8 cellular contexts compared by ENCODE assay signal in the genomic region with DNA sequence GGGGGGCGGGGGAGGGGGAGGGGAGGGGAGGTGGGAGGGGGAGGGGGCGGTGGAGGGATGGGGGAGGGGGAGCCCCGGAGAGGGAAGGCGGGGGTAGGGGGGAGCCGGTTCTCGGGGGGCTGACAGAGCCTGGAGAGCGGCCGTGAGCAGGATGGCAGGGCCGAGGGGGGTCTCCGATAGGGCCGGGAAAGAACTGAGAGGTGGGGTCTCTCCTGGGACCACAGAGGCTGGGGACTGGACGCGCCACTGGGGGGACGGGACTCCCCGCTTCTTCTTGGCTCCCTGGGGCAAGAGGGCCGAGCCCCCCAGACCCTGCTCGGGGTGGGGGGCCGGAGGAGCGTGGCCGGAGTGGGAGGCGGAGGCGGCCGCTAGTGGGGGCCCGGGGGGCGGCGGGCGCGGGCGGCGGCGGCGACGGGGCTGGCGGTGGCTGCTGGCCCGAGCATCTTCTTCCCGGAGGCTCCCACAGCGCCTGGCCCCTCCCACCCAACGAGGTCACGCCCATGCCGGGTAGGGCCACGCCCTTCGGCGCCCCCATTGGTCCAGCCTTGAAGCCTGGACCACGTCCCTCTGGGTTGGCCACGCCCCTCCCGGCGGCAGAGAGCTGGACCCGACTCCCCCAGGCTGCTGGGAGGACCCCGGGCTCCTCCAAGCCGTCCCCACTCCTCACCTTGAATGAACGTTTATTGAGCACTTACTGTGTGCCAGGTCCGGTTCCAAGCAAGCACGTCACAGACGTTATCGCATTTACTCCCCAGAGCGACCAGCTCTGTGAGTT. TPM values are rescaled to one million over a fixed set of nuclear protein-coding genes. Genes with fewer than 3 reads are reported as not detected.
DNase-seq lines count a peak whose midpoint lies in the region; ATAC-seq and FAIRE-seq lines count a peak whose summit lies in the region.

Gene NOVA2 (minus strand): TSS at position 302 of the 775 bp plus-strand sequence. CDS start 514 bp downstream, outside the sequence.

- no peak for FAIRE-seq in GM19239 (lab: Jason Lieb, UNC)

- H3K4me3 ChIP-seq in right cardiac atrium (ENCODE audit: low read length) (peak within 1 kb of the TSS; percentile 75), rectal smooth muscle tissue (ENCODE audit: low read length) (peak within 1 kb of the TSS; percentile 27)

- H3K36me3 ChIP-seq in rectal smooth muscle tissue (ENCODE audit: control insufficient read depth, insufficient read depth, low read length) = no peaks in the 10 kb centered on the region

- no peaks in the 10 kb centered on the region for H3K27me3 ChIP-seq in right cardiac atrium (ENCODE audit: control insufficient read depth, insufficient read depth)
- H3K27me3 ChIP-seq in rectal smooth muscle tissue (ENCODE audit: control insufficient read depth, insufficient read depth, low read length) = peaks cover 40% of the 10 kb centered on the region

- intact Hi-C loops in right cardiac atrium (cut with DNase I) = no loop called here

- no peaks in the 10 kb centered on the region for H3K4me1 ChIP-seq in right cardiac atrium (ENCODE audit: control insufficient read depth, insufficient read depth, low read length)
- no peaks in the 10 kb centered on the region for H3K4me1 ChIP-seq in rectal smooth muscle tissue (ENCODE audit: control insufficient read depth, insufficient read depth, low read length)

- H3K27ac ChIP-seq in right cardiac atrium (ENCODE audit: low read length) (peak within 1 kb of the TSS; percentile 78), rectal smooth muscle tissue (ENCODE audit: low read depth, low read length) (no peak within 1 kb of the TSS)

- H3K9me3 ChIP-seq in right cardiac atrium (ENCODE audit: control insufficient read depth, low read length) = no peaks in the 10 kb centered on the region

- DNase-seq in A172 (ENCODE audit: low spot score) (peak; percentile 62), GM19239 (ENCODE audit: insufficient read length, low spot score) (peak; percentile 82), NCI-H774 (lab: John Stamatoyannopoulos, UW) (peak; percentile 31), anterior cingulate cortex (lab: John Stamatoyannopoulos, UW) (peak in 56 of 58 donors; percentile 39 to 97 (median 84)), right cardiac atrium (peak; percentile 84 to 92 (median 91)), HuH-7.5 (ENCODE audit: low spot score) (no peak)

- ATAC-seq in right cardiac atrium (peak; percentile 85 to 88), GM19023 (IDR thresholded peaks at IDR 0.05; ENCODE audit: unreplicated experiment) (no peak)

- H3K9ac ChIP-seq in rectal smooth muscle tissue (ENCODE audit: low read length) = no peak within 1 kb of the TSS

- 4% methylated on average over 54 of the region's 56 CpGs for WGBS in right cardiac atrium

RNA-seq across cellular contexts. Expression of gene NOVA2, which starts in this region (rescaled TPM):
- 0.17 and 0.53 TPM in 2 replicates for total RNA-seq in A172 (2014; rRNA removed; shearing (Covaris generic))
- total RNA-seq in right cardiac atrium = 1 to 10 TPM; 3.8 to 5.4 (median 3.9) TPM
- polyA plus RNA-seq in right cardiac atrium = 3.3 TPM

Comparison
In these comparisons a context has a peak if more than half of its experiments do, and no peak if none do; other contexts are left out.
1. Peak in DNase-seq in A172; RNA of the gene not detected or under 1 TPM.